In the genomic region with DNA sequence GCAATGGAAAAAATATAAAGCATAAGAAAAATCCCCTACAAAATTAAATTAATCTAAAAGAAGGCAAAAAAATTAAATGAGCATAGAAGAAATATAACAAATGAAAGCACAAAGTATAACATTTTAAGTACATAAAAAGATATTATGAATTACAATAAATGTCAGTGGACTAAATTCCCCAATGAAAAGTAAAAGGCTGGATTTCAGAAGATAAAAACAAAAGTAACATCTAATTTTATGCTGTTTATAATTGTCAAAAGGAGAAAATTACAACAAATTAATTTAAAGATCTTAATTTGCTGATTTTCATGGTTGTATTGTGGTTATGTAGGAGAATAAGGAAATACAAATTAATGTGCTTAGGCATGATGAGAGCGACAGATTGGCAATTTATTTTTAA, we compare ENCODE assay signal across 25 cellular contexts.
"Had no signal": no experiment of that assay in that cellular context is flagged by ENCODE, and none has a peak within 500 bp of the region (broad histone marks: within the 10 kb centered on the region; RNA-seq: fewer than 3 reads in every experiment).

No MANE protein-coding gene starts in this region.

- H3K9me3 ChIP-seq: colonic mucosa had no signal

- DNase-seq: colonic mucosa; cortex of kidney; effector CD8-positive, alpha-beta T cell; effector memory CD8-positive, alpha-beta T cell; endodermal cell; erythroblast; esophagus squamous epithelium; foreskin fibroblast; foreskin melanocyte; gastrocnemius medialis; glutamatergic neuron; head of caudate nucleus; heart right ventricle; hippocampal formation; islet precursor cell; left cardiac atrium; left lung; left ventricle myocardium superior; lower lobe of right lung; mesenchymal stem cell; midbrain had no signal

- ATAC-seq: effector memory CD8-positive, alpha-beta T cell; esophagus mucosa; gastrocnemius medialis; heart right ventricle; left cardiac atrium; left lung; left ventricle myocardium superior; lower lobe of right lung had no signal

- H3K9me3 Mint-ChIP-seq: effector memory CD8-positive, alpha-beta T cell had no signal

- FAIRE-seq: endometrium had no signal

- H3K27me3 ChIP-seq: colonic mucosa, esophagus squamous epithelium, gastrocnemius medialis, heart right ventricle, left lung had no signal

- H3K4me1 ChIP-seq: colonic mucosa, gastrocnemius medialis, heart right ventricle, left lung, lower lobe of right lung had no signal

- H3K4me3 ChIP-seq: colonic mucosa, esophagus squamous epithelium, gastrocnemius medialis, heart right ventricle, left lung, lower lobe of right lung had no signal

- H3K36me3 ChIP-seq: colonic mucosa, esophagus squamous epithelium, gastrocnemius medialis, heart right ventricle, left lung, lower lobe of right lung had no signal

- H3K27me3 Mint-ChIP-seq: dendritic cell treated with granulocyte-macrophage colony-stimulating factor and Interleukin-4, amounts not matched to agents 40 ng/mL and 50 ng/mL, for 4 days had no signal

- H3K27ac ChIP-seq: colonic mucosa, epithelial cell of prostate, esophagus squamous epithelium, gastrocnemius medialis, heart right ventricle, left lung, lower lobe of right lung had no signal

- H3K4me3 Mint-ChIP-seq: dendritic cell treated with granulocyte-macrophage colony-stimulating factor and Interleukin-4, amounts not matched to agents 40 ng/mL and 50 ng/mL, for 4 days; effector memory CD8-positive, alpha-beta T cell; endodermal cell had no signal

- H3K27ac Mint-ChIP-seq: dendritic cell treated with granulocyte-macrophage colony-stimulating factor and Interleukin-4, amounts not matched to agents 40 ng/mL and 50 ng/mL, for 4 days; effector memory CD8-positive, alpha-beta T cell; endodermal cell had no signal
